15 cellular contexts compared by ENCODE assay signal in the genomic region with DNA sequence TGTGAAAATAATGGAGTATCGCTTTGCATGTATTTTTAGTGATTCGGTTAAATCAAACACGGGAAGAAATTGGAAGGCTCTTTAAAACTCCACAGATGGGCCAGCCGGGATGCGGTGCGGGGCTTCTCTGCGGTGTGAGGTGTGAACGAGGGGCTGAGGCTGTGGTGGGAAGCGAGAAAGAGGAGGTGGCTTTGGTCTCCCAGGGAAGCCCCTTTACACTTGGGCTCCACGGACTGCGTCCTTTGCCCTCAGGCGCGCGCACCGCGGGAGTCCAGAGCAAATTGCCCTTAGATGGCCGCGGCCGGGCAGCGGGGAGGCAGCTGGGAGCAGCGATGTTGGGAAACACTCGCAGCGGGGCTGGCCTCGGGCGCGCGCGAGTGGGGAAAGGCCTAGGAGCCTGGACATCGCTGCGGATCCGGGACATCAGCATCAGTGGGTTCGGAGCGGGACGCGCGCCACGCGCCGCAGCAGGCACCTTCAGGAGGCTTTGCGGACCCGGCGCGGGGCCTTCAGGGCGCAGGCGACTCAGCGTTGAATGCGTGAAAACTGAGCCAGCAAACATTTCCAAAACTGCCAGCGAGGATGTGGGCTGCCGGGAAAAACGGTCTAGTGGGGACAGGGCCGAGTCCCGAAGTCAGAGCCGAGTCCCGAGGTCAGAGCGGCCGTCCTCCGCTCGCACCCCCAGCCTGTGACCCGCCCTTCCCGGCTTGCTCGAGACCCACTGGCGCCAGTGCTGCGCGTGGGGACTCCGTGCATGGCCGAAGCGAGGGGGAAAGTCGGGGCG. TPM values are rescaled to one million over a fixed set of nuclear protein-coding genes. Genes with fewer than 3 reads are reported as not detected.
A peak's percentile ranks its signal among the peaks of the same experiment; 100 is the strongest.
DNase-seq lines count a peak whose midpoint lies in the region; ATAC-seq and TF ChIP-seq lines count a peak whose summit lies in the region.
"Had no signal": no experiment of that assay in that cellular context is flagged by ENCODE, and none has a peak within 500 bp of the region (broad histone marks: within the 10 kb centered on the region; RNA-seq: fewer than 3 reads in every experiment).

No MANE protein-coding gene starts in this region.

- no peaks in the 10 kb centered on the region for H3K9me2 ChIP-seq in Karpas-422 (replicated peaks; ENCODE audit: insufficient read depth, low read length)

- H3K4me3 ChIP-seq in iPS-20b (ENCODE audit: low read length) (peak overlapping the region; percentile 45; the same call in 1 of the 2 replicates), spleen (peak overlapping the region in 1 of 8 donors; percentile 39), Karpas-422 (ENCODE audit: low read length) (no peak overlapping the region)
- H3K4me3 ChIP-seq: SK-N-MC, uterus had no signal

- H3K4me1 ChIP-seq in iPS-20b (ENCODE audit: insufficient read depth, low read length) = peaks cover 9% of the 10 kb centered on the region; the same call in 1 of the 2 replicates
- peaks cover 0 to 39% (median 10%) of the 10 kb centered on the region in 6 donors for H3K4me1 ChIP-seq in spleen
- no peaks in the 10 kb centered on the region for H3K4me1 ChIP-seq in Karpas-422 (ENCODE audit: low read length)
- H3K4me1 ChIP-seq: uterus had no signal

- H3K4me3 Mint-ChIP-seq in activated CD4-positive, alpha-beta T cell treated with anti-CD3 and anti-CD28 coated beads, Interleukin-2, amount 10 ng/mL, durations not matched to agents 7 days and 5 days = no peak overlapping the region
- no peak overlapping the region for H3K4me3 Mint-ChIP-seq in activated CD4-positive, alpha-beta T cell treated with anti-CD3 and anti-CD28 coated beads for 36 hours
- H3K4me3 Mint-ChIP-seq in brain = peak overlapping the region; percentile 50 to 75 (median 70)
- H3K4me3 Mint-ChIP-seq: central memory CD8-positive, alpha-beta T cell had no signal

- H3K9ac ChIP-seq in iPS-20b (ENCODE audit: low read depth, low read length) (no peak overlapping the region), Karpas-422 (ENCODE audit: low read length) (no peak overlapping the region)

- POLR2A ChIA-PET in activated CD4-positive, alpha-beta T cell treated with anti-CD3 and anti-CD28 coated beads, Interleukin-2, amount 10 ng/mL, durations not matched to agents 7 days and 5 days (lab: Charles Lee) = no interaction called here
- POLR2A ChIA-PET in activated CD4-positive, alpha-beta T cell treated with anti-CD3 and anti-CD28 coated beads for 36 hours (lab: Charles Lee) = no interaction called here

- H4K20me1 ChIP-seq in Karpas-422 (ENCODE audit: insufficient read depth, low read depth, low read length) = no peaks in the 10 kb centered on the region

- ATAC-seq in activated CD4-positive, alpha-beta T cell treated with anti-CD3 and anti-CD28 coated beads for 36 hours = no peak

- CTCF ChIA-PET in activated CD4-positive, alpha-beta T cell treated with anti-CD3 and anti-CD28 coated beads, Interleukin-2, amount 10 ng/mL, durations not matched to agents 7 days and 5 days (lab: Charles Lee) = no interaction called here
- CTCF ChIA-PET in activated CD4-positive, alpha-beta T cell treated with anti-CD3 and anti-CD28 coated beads for 36 hours (lab: Charles Lee) = interaction anchor here (0.6 kb wide), 1 partner anchor 9 kb away, joined by 3 read pairs; no protein-coding TSS in a partner anchor

- no peaks in the 10 kb centered on the region for H3K9me3 ChIP-seq in iPS-20b (ENCODE audit: insufficient read depth, low read depth, low read length)
- H3K9me3 ChIP-seq in spleen = no peaks in the 10 kb centered on the region
- peaks cover 10% of the 10 kb centered on the region for H3K9me3 ChIP-seq in Karpas-422 (ENCODE audit: low read length)
- H3K9me3 ChIP-seq: neutrophil, uterus had no signal

- H2AFZ ChIP-seq in Karpas-422 (ENCODE audit: low read length) = no peak overlapping the region

- no peak for TF ChIP-seq POLR2A in spleen (IDR thresholded peaks at IDR 0.05)

- H3K4me1 Mint-ChIP-seq in activated CD4-positive, alpha-beta T cell treated with anti-CD3 and anti-CD28 coated beads, Interleukin-2, amount 10 ng/mL, durations not matched to agents 7 days and 5 days = peaks cover 2% of the 10 kb centered on the region
- peaks cover 8% of the 10 kb centered on the region for H3K4me1 Mint-ChIP-seq in activated CD4-positive, alpha-beta T cell treated with anti-CD3 and anti-CD28 coated beads for 36 hours
- peaks cover 42% of the 10 kb centered on the region for H3K4me1 Mint-ChIP-seq in brain
- H3K4me1 Mint-ChIP-seq: central memory CD8-positive, alpha-beta T cell had no signal

- H3K27me3 Mint-ChIP-seq in activated CD4-positive, alpha-beta T cell treated with anti-CD3 and anti-CD28 coated beads, Interleukin-2, amount 10 ng/mL, durations not matched to agents 7 days and 5 days = peaks cover 74% of the 10 kb centered on the region
- H3K27me3 Mint-ChIP-seq in activated CD4-positive, alpha-beta T cell treated with anti-CD3 and anti-CD28 coated beads for 36 hours = peaks cover 63% of the 10 kb centered on the region
- H3K27me3 Mint-ChIP-seq in brain = peaks cover 98% of the 10 kb centered on the region

- H3K9me3 Mint-ChIP-seq in activated CD4-positive, alpha-beta T cell treated with anti-CD3 and anti-CD28 coated beads, Interleukin-2, amount 10 ng/mL, durations not matched to agents 7 days and 5 days = no peaks in the 10 kb centered on the region
- no peaks in the 10 kb centered on the region for H3K9me3 Mint-ChIP-seq in activated CD4-positive, alpha-beta T cell treated with anti-CD3 and anti-CD28 coated beads for 36 hours (ENCODE audit: low read depth)
- H3K9me3 Mint-ChIP-seq in brain = peaks cover 0 to 17% (median 3%) of the 10 kb centered on the region in 5 experiments

- H3K36me3 Mint-ChIP-seq in activated CD4-positive, alpha-beta T cell treated with anti-CD3 and anti-CD28 coated beads, Interleukin-2, amount 10 ng/mL, durations not matched to agents 7 days and 5 days (ENCODE audit: low read depth) = peaks cover 4% of the 10 kb centered on the region
- H3K36me3 Mint-ChIP-seq in activated CD4-positive, alpha-beta T cell treated with anti-CD3 and anti-CD28 coated beads for 36 hours (ENCODE audit: low read depth) = peaks cover 1% of the 10 kb centered on the region
- H3K36me3 Mint-ChIP-seq in brain = peaks cover 24% of the 10 kb centered on the region

- peak overlapping the region; percentile 33 for H3K27ac Mint-ChIP-seq in activated CD4-positive, alpha-beta T cell treated with anti-CD3 and anti-CD28 coated beads, Interleukin-2, amount 10 ng/mL, durations not matched to agents 7 days and 5 days
- H3K27ac Mint-ChIP-seq in activated CD4-positive, alpha-beta T cell treated with anti-CD3 and anti-CD28 coated beads for 36 hours = no peak overlapping the region
- peak overlapping the region in 1 of 5 experiments; percentile 20 for H3K27ac Mint-ChIP-seq in brain

- DNase-seq in activated CD4-positive, alpha-beta T cell treated with anti-CD3 and anti-CD28 coated beads, Interleukin-2, amount 10 ng/mL, durations not matched to agents 7 days and 5 days = no peak
- no peak for DNase-seq in activated CD4-positive, alpha-beta T cell treated with anti-CD3 and anti-CD28 coated beads for 36 hours
- DNase-seq in spleen = peak; percentile 70
- no peak for DNase-seq in Karpas-422
- DNase-seq in CD1c-positive myeloid dendritic cell (ENCODE audit: extremely low spot score) = no peak
- no peak for DNase-seq in DMS153 (lab: John Stamatoyannopoulos, UW)
- DNase-seq: activated effector memory CD4-positive, alpha-beta T cell treated with anti-CD3 and anti-CD28 coated beads, Interleukin-2, amount 50 U/mL, for 16 hours; NCI-H2081 treated with DMSO at 0.1 percent for 48 hours; uterus had no signal

- no peak overlapping the region for H3K4me2 ChIP-seq in Karpas-422 (ENCODE audit: low read depth, low read length, poor library complexity, severe bottlenecking)

- intact Hi-C loops in activated CD4-positive, alpha-beta T cell treated with anti-CD3 and anti-CD28 coated beads for 36 hours (cut with DNase I, micrococcal nuclease) = loop anchor here (5.0 kb wide), 2 partner anchors 485 to 850 kb away; partner anchors contain the start of gene IRX2 (in 1 of the 2)
- intact Hi-C loops in spleen (cut with DNase I; ENCODE audit: low total_unique reads) = no loop called here

- H3K27ac ChIP-seq in iPS-20b (ENCODE audit: low read length) (no peak overlapping the region), spleen (no peak overlapping the region), Karpas-422 (ENCODE audit: low read length) (no peak overlapping the region)
- H3K27ac ChIP-seq: neutrophil, SK-N-MC, uterus had no signal

- TF ChIP-seq CTCF in brain (conservative IDR thresholded peaks at IDR 0.05) (no peak), spleen (IDR thresholded peaks at IDR 0.05 in 8 of 11, conservative IDR thresholded peaks at IDR 0.05 in 3 of 11) (no peak)

- 5 to 11% (median 7%) methylated on average over 60 to 69 of the region's 69 CpGs for WGBS in spleen, 5 donors

- H3K36me3 ChIP-seq in iPS-20b (ENCODE audit: insufficient read depth, low read depth, low read length) (no peaks in the 10 kb centered on the region), spleen (no peaks in the 10 kb centered on the region), Karpas-422 (ENCODE audit: insufficient read depth, low read length) (no peaks in the 10 kb centered on the region)
- H3K36me3 ChIP-seq: neutrophil, uterus had no signal

- H3K27me3 ChIP-seq in iPS-20b (ENCODE audit: insufficient read depth, low read length) (peaks cover 100% of the 10 kb centered on the region), spleen (replicated peaks in 1 of 7) (peaks cover 2 to 100% (median 94%) of the 10 kb centered on the region in 7 donors), Karpas-422 (ENCODE audit: low read length) (no peaks in the 10 kb centered on the region)

- H3K79me2 ChIP-seq in Karpas-422 (ENCODE audit: low read length) = no peaks in the 10 kb centered on the region

RNA-seq across cellular contexts. Expression of gene IRX1, which starts 6.5 kb away (rescaled TPM):
- total RNA-seq in activated CD4-positive, alpha-beta T cell treated with anti-CD3 and anti-CD28 coated beads, Interleukin-2, amount 10 ng/mL, durations not matched to agents 7 days and 5 days = not detected
- total RNA-seq in activated CD4-positive, alpha-beta T cell treated with anti-CD3 and anti-CD28 coated beads for 36 hours = not detected
- not detected for polyA plus RNA-seq in brain (ENCODE audit: insufficient read depth, low read depth, low replicate concordance)
- not detected for total RNA-seq in spleen
- polyA plus RNA-seq in spleen = not detected
- not detected in 2 replicates for total RNA-seq in Karpas-422 (2014; rRNA removed; shearing (Covaris generic); ENCODE audit: low replicate concordance)
- total RNA-seq: fibroblast of lung, uterus had no signal
- polyA plus RNA-seq: fibroblast of lung had no signal

Comparison
In these comparisons a context has a peak if more than half of its experiments do, and no peak if none do; other contexts are left out.
1. H3K4me3 Mint-ChIP-seq: peak in brain (5 of 5); none in activated CD4-positive, alpha-beta T cell treated with anti-CD3 and anti-CD28 coated beads, Interleukin-2, amount 10 ng/mL, durations not matched to agents 7 days and 5 days (single experiment) and activated CD4-positive, alpha-beta T cell treated with anti-CD3 and anti-CD28 coated beads for 36 hours (single experiment).